8 cellular contexts compared by ENCODE assay signal in the genomic region with DNA sequence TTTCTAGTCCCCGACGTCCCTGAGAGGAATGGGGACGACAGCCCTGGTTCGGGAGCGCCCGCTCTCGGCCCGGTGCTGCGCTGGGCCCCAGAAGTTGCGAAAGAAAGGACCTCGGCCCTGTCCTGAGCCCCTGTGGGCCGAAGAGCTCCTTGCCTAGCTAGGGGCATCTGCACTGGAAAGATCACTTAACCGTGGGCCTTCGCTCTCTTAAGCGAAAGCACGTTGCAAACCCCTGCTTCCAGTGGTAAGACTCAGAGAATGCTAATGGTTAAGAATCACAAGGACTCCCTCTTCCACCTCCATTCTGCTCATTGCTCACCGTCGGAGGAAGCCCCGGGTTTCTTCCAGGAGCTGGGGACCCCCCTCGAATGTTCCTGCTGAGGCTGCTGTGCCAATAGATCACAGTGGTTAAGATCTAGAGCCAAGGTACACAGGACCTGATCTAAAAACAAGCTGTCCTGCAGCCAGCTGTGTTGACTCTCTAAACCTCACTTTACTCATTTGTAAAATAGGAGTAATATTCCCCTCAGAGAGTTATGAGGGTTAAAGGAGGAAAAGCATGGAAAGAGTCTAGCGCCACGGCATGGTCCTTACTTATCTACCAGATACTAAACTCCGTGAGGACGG. TPM values are rescaled to one million over a fixed set of nuclear protein-coding genes. Genes with fewer than 3 reads are reported as not detected.
DNase-seq lines count a peak whose midpoint lies in the region; ATAC-seq and TF ChIP-seq lines count a peak whose summit lies in the region.

No MANE protein-coding gene starts in this region.

- peaks cover 41% of the 10 kb centered on the region for H3K4me1 Mint-ChIP-seq in activated CD4-positive, alpha-beta memory T cell treated with anti-CD3 and anti-CD28 coated beads for 36 hours (ENCODE audit: low read depth)
- peaks cover 24% of the 10 kb centered on the region for H3K4me1 Mint-ChIP-seq in stimulated activated effector memory CD8-positive, alpha-beta T cell treated with anti-CD3 and anti-CD28 coated beads, Interleukin-12 subunit alpha, Interleukin-12 subunit beta, amount 100 ng/mL, for 72 hours

- no peak overlapping the region for H3K27ac ChIP-seq in iPS DF 6.9 (ENCODE audit: low read length)

- H3K9me3 ChIP-seq in BE2C (no peaks in the 10 kb centered on the region), iPS DF 6.9 (ENCODE audit: control insufficient read depth, insufficient read depth, low read length) (no peaks in the 10 kb centered on the region)

- H3K27me3 Mint-ChIP-seq in activated CD4-positive, alpha-beta memory T cell treated with anti-CD3 and anti-CD28 coated beads for 36 hours = peaks cover 5% of the 10 kb centered on the region

- H3K4me1 ChIP-seq in BE2C (no peaks in the 10 kb centered on the region; the same call in 1 of the 2 replicates), iPS DF 6.9 (ENCODE audit: control insufficient read depth, insufficient read depth, low read length) (no peaks in the 10 kb centered on the region)

- POLR2A ChIA-PET in activated CD4-positive, alpha-beta memory T cell treated with anti-CD3 and anti-CD28 coated beads for 36 hours (lab: Charles Lee) = interaction anchor here (1.0 kb wide), 1 partner anchor 8 kb away, joined by 3 read pairs; no protein-coding TSS in a partner anchor

- peaks cover 19% of the 10 kb centered on the region for H3K36me3 Mint-ChIP-seq in activated CD4-positive, alpha-beta memory T cell treated with anti-CD3 and anti-CD28 coated beads for 36 hours
- H3K36me3 Mint-ChIP-seq in stimulated activated effector memory CD8-positive, alpha-beta T cell treated with anti-CD3 and anti-CD28 coated beads, Interleukin-12 subunit alpha, Interleukin-12 subunit beta, amount 100 ng/mL, for 72 hours = peaks cover 46% of the 10 kb centered on the region

- H3K4me3 ChIP-seq in BE2C (ENCODE audit: low read depth, low read length) (peak overlapping the region; percentile 73), iPS DF 6.9 (ENCODE audit: low read length) (peak overlapping the region; percentile 89)

- CTCF ChIA-PET in activated CD4-positive, alpha-beta memory T cell treated with anti-CD3 and anti-CD28 coated beads for 36 hours (lab: Charles Lee) = interaction anchor here (0.8 to 1.7 kb wide), 3 partner anchors 20 to 103 kb away, joined by 3 to 14 read pairs (median 3); no protein-coding TSS in a partner anchor

- H3K27ac Mint-ChIP-seq in activated CD4-positive, alpha-beta memory T cell treated with anti-CD3 and anti-CD28 coated beads for 36 hours = peak overlapping the region; percentile 34
- H3K27ac Mint-ChIP-seq in stimulated activated effector memory CD8-positive, alpha-beta T cell treated with anti-CD3 and anti-CD28 coated beads, Interleukin-12 subunit alpha, Interleukin-12 subunit beta, amount 100 ng/mL, for 72 hours = peak overlapping the region; percentile 91

- H3K27me3 ChIP-seq in BE2C (no peaks in the 10 kb centered on the region), iPS DF 6.9 (ENCODE audit: control insufficient read depth, insufficient read depth, low read length) (no peaks in the 10 kb centered on the region)

- H3K36me3 ChIP-seq in BE2C = no peaks in the 10 kb centered on the region
- H3K36me3 ChIP-seq in iPS DF 6.9 (ENCODE audit: control insufficient read depth, insufficient read depth, low read length) = no peaks in the 10 kb centered on the region

- no peak for DNase-seq in BE2C
- no peak for DNase-seq in activated CD4-positive, alpha-beta memory T cell treated with anti-CD3 and anti-CD28 coated beads for 36 hours
- DNase-seq in iPS DF 6.9 (ENCODE audit: low read depth, low spot score) = no peak
- no peak for DNase-seq in stimulated activated effector memory CD8-positive, alpha-beta T cell treated with anti-CD3 and anti-CD28 coated beads, Interleukin-12 subunit alpha, Interleukin-12 subunit beta, amount 100 ng/mL, for 72 hours (ENCODE audit: low spot score in 2 of 2)
- no peak for DNase-seq in stimulated activated CD8-positive, alpha-beta memory T cell treated with anti-CD3 and anti-CD28 coated beads, Interleukin-4, amount 100 ng/mL, for 48 hours
- DNase-seq in T-helper 9 cell = no peak
- no peak for DNase-seq in MV-4-11 (lab: John Stamatoyannopoulos, UW)

- H3K4me3 Mint-ChIP-seq in activated CD4-positive, alpha-beta memory T cell treated with anti-CD3 and anti-CD28 coated beads for 36 hours = peak overlapping the region; percentile 82
- H3K4me3 Mint-ChIP-seq in stimulated activated effector memory CD8-positive, alpha-beta T cell treated with anti-CD3 and anti-CD28 coated beads, Interleukin-12 subunit alpha, Interleukin-12 subunit beta, amount 100 ng/mL, for 72 hours = peak overlapping the region; percentile 87

- ATAC-seq in GM21825 (IDR thresholded peaks at IDR 0.05; ENCODE audit: unreplicated experiment) = peak; percentile 17
- no peak for ATAC-seq in stimulated activated effector memory CD8-positive, alpha-beta T cell treated with anti-CD3 and anti-CD28 coated beads, Interleukin-12 subunit alpha, Interleukin-12 subunit beta, amount 100 ng/mL, for 72 hours

- WGBS in iPS DF 6.9 (ENCODE audit: insufficient coverage, insufficient read length) = no CpG with 5 or more reads among the region's 24 CpGs

- no peak for TF ChIP-seq CTCF in BE2C (IDR thresholded peaks at IDR 0.05; ENCODE audit: low read depth, low read length)

- intact Hi-C loops in activated CD4-positive, alpha-beta memory T cell treated with anti-CD3 and anti-CD28 coated beads for 36 hours (cut with micrococcal nuclease) = loop anchor here (1.0 kb wide), 1 partner anchor 13 kb away; the partner anchor contains the start of gene PER3

- H3K9me3 Mint-ChIP-seq in activated CD4-positive, alpha-beta memory T cell treated with anti-CD3 and anti-CD28 coated beads for 36 hours = no peaks in the 10 kb centered on the region
- no peaks in the 10 kb centered on the region for H3K9me3 Mint-ChIP-seq in stimulated activated effector memory CD8-positive, alpha-beta T cell treated with anti-CD3 and anti-CD28 coated beads, Interleukin-12 subunit alpha, Interleukin-12 subunit beta, amount 100 ng/mL, for 72 hours

RNA-seq across cellular contexts. Expression of gene VAMP3, which starts 0.7 kb away (rescaled TPM):
- polyA plus RNA-seq in BE2C (2012; ENCODE audit: insufficient read depth, insufficient read length, low read depth) = 29.4 TPM
- 10 to 100 TPM; 19.9 to 21.8 TPM for total RNA-seq in activated CD4-positive, alpha-beta memory T cell treated with anti-CD3 and anti-CD28 coated beads for 36 hours

RNA-seq across cellular contexts. Expression of gene PER3, which starts 12.3 kb away (rescaled TPM):
- 4.0 TPM for polyA plus RNA-seq in BE2C (2012; ENCODE audit: insufficient read depth, insufficient read length, low read depth)
- 1 to 10 TPM; 2.3 to 2.9 TPM for total RNA-seq in activated CD4-positive, alpha-beta memory T cell treated with anti-CD3 and anti-CD28 coated beads for 36 hours
